In genomic region chr7:45077579-45077978, GRCh38 we compare ENCODE assay signal across 22 cellular contexts. TPM values are rescaled to one million over a fixed set of nuclear protein-coding genes. Genes with fewer than 3 reads are reported as not detected.
A peak's percentile ranks its signal among the peaks of the same experiment; 100 is the strongest.
DNase-seq lines count a peak whose midpoint lies in the region; ATAC-seq, FAIRE-seq and TF ChIP-seq lines count a peak whose summit lies in the region.
"Had no signal": no experiment of that assay in that cellular context is flagged by ENCODE, and none has a peak within 500 bp of the region (broad histone marks: within the 10 kb centered on the region; RNA-seq: fewer than 3 reads in every experiment).

No MANE protein-coding gene starts in this region.

- H3K4me3 Mint-ChIP-seq in stimulated activated naive B cell treated with anti-CD40 and anti-IgM and Interleukin-4, amounts not matched to agents 10 μg/mL and 1 μg/mL and 100 μg/mL, for 72 hours, result peak overlapping the region in 1 of 2 donors; percentile 5

- intact Hi-C loops in kidney (cut with DNase I), result no loop called here

- H3K9me3 Mint-ChIP-seq in stimulated activated naive B cell treated with anti-CD40 and anti-IgM and Interleukin-4, amounts not matched to agents 10 μg/mL and 1 μg/mL and 100 μg/mL, for 72 hours, result no peaks in the 10 kb centered on the region

- H3K36me3 Mint-ChIP-seq in stimulated activated naive B cell treated with anti-CD40 and anti-IgM and Interleukin-4, amounts not matched to agents 10 μg/mL and 1 μg/mL and 100 μg/mL, for 72 hours, result peaks cover 35 to 51% of the 10 kb centered on the region in 2 donors

- H3K27ac Mint-ChIP-seq in stimulated activated naive B cell treated with anti-CD40 and anti-IgM and Interleukin-4, amounts not matched to agents 10 μg/mL and 1 μg/mL and 100 μg/mL, for 72 hours, result peak overlapping the region; percentile 72

- H3K9me3 ChIP-seq in kidney (ENCODE audit: control insufficient read depth in 1 of 2, low read length in 2 of 2), result no peaks in the 10 kb centered on the region
- H3K9me3 ChIP-seq: MG63 had no signal

- no peak for ATAC-seq in stimulated activated naive B cell treated with anti-CD40 and anti-IgM and Interleukin-4, amounts not matched to agents 10 μg/mL and 1 μg/mL and 100 μg/mL, for 72 hours (replicated peaks)
- ATAC-seq: Right ventricle myocardium inferior had no signal

- H3K36me3 ChIP-seq in kidney (ENCODE audit: control insufficient read depth in 1 of 2, insufficient read depth in 2 of 2, low read length in 2 of 2), result peaks cover 13 to 23% of the 10 kb centered on the region in 2 donors
- H3K36me3 ChIP-seq: MG63 had no signal

- CTCF ChIA-PET in RWPE1 (lab: Yijun Ruan, JAX), result no interaction called here

- H3K4me3 ChIP-seq in kidney (ENCODE audit: low read length in 2 of 2), result no peak overlapping the region
- H3K4me3 ChIP-seq: K562, MG63 had no signal

- no peak for FAIRE-seq in kidney (lab: Jason Lieb, UNC)
- FAIRE-seq: A204.1, HepG2, K562, RCC 7860 had no signal

- H3K27ac ChIP-seq in RWPE1, result peak overlapping the region; percentile 27
- no peak overlapping the region for H3K27ac ChIP-seq in kidney (ENCODE audit: low read depth in 2 of 2, low read length in 2 of 2)
- H3K27ac ChIP-seq: C4-2B, HL-60 had no signal

- H3K4me1 Mint-ChIP-seq in stimulated activated naive B cell treated with anti-CD40 and anti-IgM and Interleukin-4, amounts not matched to agents 10 μg/mL and 1 μg/mL and 100 μg/mL, for 72 hours, result peaks cover 19 to 35% of the 10 kb centered on the region in 2 donors

- no peaks in the 10 kb centered on the region for H3K27me3 Mint-ChIP-seq in stimulated activated naive B cell treated with anti-CD40 and anti-IgM and Interleukin-4, amounts not matched to agents 10 μg/mL and 1 μg/mL and 100 μg/mL, for 72 hours

- DNase-seq in activated effector memory CD4-positive, alpha-beta T cell treated with anti-CD3 and anti-CD28 coated beads, Interleukin-2, amount 50 U/mL, for 16 hours, result peak; percentile 34
- no peak for DNase-seq in activated effector memory CD4-positive, alpha-beta T cell treated with Interleukin-2 at 50 U/mL for 16 hours
- no peak for DNase-seq in RWPE1 (ENCODE audit: low spot score)
- DNase-seq in kidney, result peak; percentile 45
- no peak for DNase-seq in stimulated activated naive B cell treated with anti-CD40 and anti-IgM and Interleukin-4, amounts not matched to agents 10 μg/mL and 1 μg/mL and 100 μg/mL, for 72 hours
- no peak for DNase-seq in T-helper 1 cell
- no peak for DNase-seq in SW480 (ENCODE audit: low spot score)
- DNase-seq: DMS79, MG63, NCI-H1694 treated with DMSO at 0.1 percent for 48 hours, NCI-H2081 treated with DMSO at 0.1 percent for 48 hours, NCI-H2171 treated with DMSO at 0.1 percent for 48 hours, NCI-H524 treated with DMSO at 0.1 percent for 48 hours, NCI-H82, OCI-M1 had no signal

- no peaks in the 10 kb centered on the region for H3K4me1 ChIP-seq in kidney (ENCODE audit: control insufficient read depth in 1 of 2, insufficient read depth in 1 of 2, low read depth in 1 of 2, low read length in 2 of 2)

- TF ChIP-seq CTCF in RWPE1 (conservative IDR thresholded peaks at IDR 0.05; ENCODE audit: low read depth), result no peak
- TF ChIP-seq CTCF in kidney (IDR thresholded peaks at IDR 0.05; ENCODE audit: borderline replicate concordance, extremely low read depth, insufficient read depth), result no peak

- no peak overlapping the region for H3K9ac ChIP-seq in kidney (ENCODE audit: low read length in 2 of 2)

- POLR2A ChIA-PET in RWPE1 (lab: Yijun Ruan, JAX; ENCODE audit: low non-redundant PET), result no interaction called here

RNA-seq across cellular contexts. Expression of gene NACAD, which starts 11.2 kb away (rescaled TPM):
- total RNA-seq in kidney, result 4.2 TPM
- polyA plus RNA-seq in kidney (ENCODE audit: insufficient read depth, low read depth, low replicate concordance), result 5.0 TPM
- total RNA-seq: HepG2 had no signal

RNA-seq across cellular contexts. Expression of gene TBRG4, which starts 33.9 kb away (rescaled TPM):
- total RNA-seq in kidney, result 67.8 TPM
- 45.7 TPM for polyA plus RNA-seq in kidney (ENCODE audit: insufficient read depth, low read depth, low replicate concordance)

Comparison
In these comparisons a context has a peak if more than half of its experiments do, and no peak if none do; other contexts are left out.
1. DNase-seq: peak in activated effector memory CD4-positive, alpha-beta T cell treated with anti-CD3 and anti-CD28 coated beads, Interleukin-2, amount 50 U/mL, for 16 hours (single experiment) and kidney (single experiment); none in activated effector memory CD4-positive, alpha-beta T cell treated with Interleukin-2 at 50 U/mL for 16 hours (single experiment), RWPE1 (single experiment), stimulated activated naive B cell treated with anti-CD40 and anti-IgM and Interleukin-4, amounts not matched to agents 10 μg/mL and 1 μg/mL and 100 μg/mL, for 72 hours (single experiment), T-helper 1 cell (0 of 5) and SW480 (single experiment).